In genomic region chr10:95561200-95562177, GRCh38 we compare ENCODE assay signal across 8 cellular contexts. TPM values are rescaled to one million over a fixed set of nuclear protein-coding genes. Genes with fewer than 3 reads are reported as not detected.
A peak's percentile ranks its signal among the peaks of the same experiment; 100 is the strongest.
DNase-seq lines count a peak whose midpoint lies in the region; ATAC-seq and TF ChIP-seq lines count a peak whose summit lies in the region.

TSS of gene SORBS1 (minus strand) at chr10:95561371. CDS start at chr10:95441135, 120,236 bp downstream.

- intact Hi-C loops in CD8-positive, alpha-beta T cell (cut with DNase I, micrococcal nuclease): loop anchor here (1.0 to 2.0 kb wide), 4 partner anchors 93 to 481 kb away; partner anchors contain the start of genes ALDH18A1 (in 1 of the 2) and CCNJ (in 1 of the 2)

- peak; percentile 73 to 88 (median 85) for DNase-seq in CD8-positive, alpha-beta T cell
- DNase-seq in HS-5 (ENCODE audit: low read depth) (peak; percentile 71), NK-92 (lab: John Stamatoyannopoulos, UW; ENCODE audit: unreplicated experiment) (peak; percentile 22), medulla oblongata (ENCODE audit: extremely low spot score) (peak; percentile 98)
- DNase-seq in activated CD8-positive, alpha-beta memory T cell treated with anti-CD3 and anti-CD28 coated beads for 4 hours (ENCODE audit: low read depth in 2 of 2): peak; percentile 55 to 63
- peak; percentile 77 for DNase-seq in effector CD8-positive, alpha-beta T cell (lab: John Stamatoyannopoulos, UW)
- DNase-seq in stimulated activated CD4-positive, alpha-beta T cell treated with anti-CD3 and anti-CD28 coated beads, TNF-alpha, amount 100 ng/mL, for 4 hours (ENCODE audit: low read depth in 3 of 3): peak; percentile 53 to 55 (median 55)

- no peaks in the 10 kb centered on the region for H3K9me3 ChIP-seq in CD8-positive, alpha-beta T cell (ENCODE audit: low read length)

- H3K27ac ChIP-seq in CD8-positive, alpha-beta T cell (ENCODE audit: low read depth, low read length): peak within 1 kb of the TSS; percentile 59

- ATAC-seq in CD8-positive, alpha-beta T cell: peak; percentile 97
- ATAC-seq in GM21360 (IDR thresholded peaks at IDR 0.05; ENCODE audit: unreplicated experiment): peak; percentile 99

- CTCF ChIA-PET in CD8-positive, alpha-beta T cell (lab: Charles Lee): no interaction called here

- peaks cover 10% of the 10 kb centered on the region for H3K4me1 ChIP-seq in CD8-positive, alpha-beta T cell (ENCODE audit: insufficient read depth, low read length)

- no peaks in the 10 kb centered on the region for H3K36me3 ChIP-seq in CD8-positive, alpha-beta T cell (ENCODE audit: insufficient read depth, low read length)

- H3K4me3 ChIP-seq in CD8-positive, alpha-beta T cell (ENCODE audit: low read depth, low read length): peak within 1 kb of the TSS; percentile 99

- H3K36me3 Mint-ChIP-seq in CD8-positive, alpha-beta T cell: peaks cover 5% of the 10 kb centered on the region

- no peaks in the 10 kb centered on the region for H3K27me3 ChIP-seq in CD8-positive, alpha-beta T cell (ENCODE audit: insufficient read depth, low read length)

- POLR2A ChIA-PET in CD8-positive, alpha-beta T cell (lab: Charles Lee): no interaction called here

- peak within 1 kb of the TSS; percentile 89 for H3K27ac Mint-ChIP-seq in CD8-positive, alpha-beta T cell

- peaks cover 10% of the 10 kb centered on the region for H3K4me1 Mint-ChIP-seq in CD8-positive, alpha-beta T cell (ENCODE audit: low read depth)

- peaks cover 10% of the 10 kb centered on the region for H3K27me3 Mint-ChIP-seq in CD8-positive, alpha-beta T cell (ENCODE audit: low read depth)

- H3K4me3 Mint-ChIP-seq in CD8-positive, alpha-beta T cell: peak within 1 kb of the TSS; percentile 99

- H3K9me3 Mint-ChIP-seq in CD8-positive, alpha-beta T cell: no peaks in the 10 kb centered on the region

- no peak for TF ChIP-seq CTCF in CD8-positive, alpha-beta T cell (IDR thresholded peaks at IDR 0.05)

RNA-seq across cellular contexts. Expression of gene SORBS1, which starts in this region (rescaled TPM):
- total RNA-seq in CD8-positive, alpha-beta T cell: 1 to 10 TPM; 3.0 to 3.9 TPM

Comparison
In these comparisons a context has a peak if more than half of its experiments do, and no peak if none do; other contexts are left out.
1. Peak in every context shown above with its lines: DNase-seq, ATAC-seq, H3K4me3 ChIP-seq and H3K27ac ChIP-seq.
2. DNase-seq: peak in every context shown above with its lines; median percentile 98 in medulla oblongata; 85 in CD8-positive, alpha-beta T cell; 77 in effector CD8-positive, alpha-beta T cell; 71 in HS-5; 59 in activated CD8-positive, alpha-beta memory T cell treated with anti-CD3 and anti-CD28 coated beads for 4 hours; 55 in stimulated activated CD4-positive, alpha-beta T cell treated with anti-CD3 and anti-CD28 coated beads, TNF-alpha, amount 100 ng/mL, for 4 hours; 22 in NK-92.